Comparison of ENCODE assay signal across 1 cellular context in genomic region chr22:50628543-50629134, GRCh38.
TF ChIP-seq lines count a peak whose summit lies in the region.

No MANE protein-coding gene starts in this region.

TF ChIP-seq in HepG2, 621 proteins besides CTCF, POLR2A, EP300 and RAD21 (continued from another document and continues in another):
- TF ChIP-seq ARID5B (CRISPR knock-in tag; IDR thresholded peaks at IDR 0.05) (no peak), ZNF672 (CRISPR knock-in tag; IDR thresholded peaks at IDR 0.05) (no peak), MTF1 (CRISPR knock-in tag; IDR thresholded peaks at IDR 0.05) (no peak), ZNF224 (CRISPR knock-in tag; IDR thresholded peaks at IDR 0.05) (no peak), FOXC1 (CRISPR knock-in tag; IDR thresholded peaks at IDR 0.05; ENCODE audit: borderline replicate concordance) (no peak), FOSL2 (CRISPR knock-in tag; IDR thresholded peaks at IDR 0.05) (0 out of 2 replicates have a peak, but pooled peaks have one; percentile 2), ZNF296 (CRISPR knock-in tag; conservative IDR thresholded peaks at IDR 0.05) (no peak), ZNF761 (CRISPR knock-in tag; conservative IDR thresholded peaks at IDR 0.05) (no peak), ATF1 (CRISPR knock-in tag; IDR thresholded peaks at IDR 0.05) (no peak), KLF13 (CRISPR knock-in tag; IDR thresholded peaks at IDR 0.05) (no peak), NFRKB (IDR thresholded peaks at IDR 0.05) (no peak), NR1H2 (CRISPR knock-in tag; IDR thresholded peaks at IDR 0.05; ENCODE audit: borderline replicate concordance, low read depth) (no peak), ZFP37 (CRISPR knock-in tag; IDR thresholded peaks at IDR 0.05; ENCODE audit: borderline replicate concordance) (no peak), ZNF33B (CRISPR knock-in tag; IDR thresholded peaks at IDR 0.05) (no peak), MEIS1 (CRISPR knock-in tag; IDR thresholded peaks at IDR 0.05; ENCODE audit: borderline replicate concordance) (0 out of 2 replicates have a peak, but pooled peaks have one; percentile 37), ZNF33A (CRISPR knock-in tag; IDR thresholded peaks at IDR 0.05; ENCODE audit: borderline replicate concordance) (no peak), ZSCAN12 (CRISPR knock-in tag; IDR thresholded peaks at IDR 0.05) (no peak), HNF4G (IDR thresholded peaks at IDR 0.05; ENCODE audit: borderline replicate concordance, low read depth, low read length) (no peak), HNF4G (CRISPR knock-in tag; IDR thresholded peaks at IDR 0.05; ENCODE audit: borderline replicate concordance, low read depth) (no peak), JARID2 (CRISPR knock-in tag; IDR thresholded peaks at IDR 0.05; ENCODE audit: insufficient replicate concordance) (no peak), PRPF4 (IDR thresholded peaks at IDR 0.05; ENCODE audit: low read depth, low read length, poor library complexity, severe bottlenecking) (no peak), ZNF629 (CRISPR knock-in tag; conservative IDR thresholded peaks at IDR 0.05) (no peak), HBP1 (CRISPR knock-in tag; IDR thresholded peaks at IDR 0.05; ENCODE audit: low read depth) (no peak), TMF1 (CRISPR knock-in tag; IDR thresholded peaks at IDR 0.05; ENCODE audit: low read depth) (0 out of 2 replicates have a peak, but pooled peaks have one; percentile 38), KAT7 (CRISPR knock-in tag; IDR thresholded peaks at IDR 0.05; ENCODE audit: borderline replicate concordance) (0 out of 2 replicates have a peak, but pooled peaks have one; percentile 7), ZNF326 (CRISPR knock-in tag; IDR thresholded peaks at IDR 0.05; ENCODE audit: borderline replicate concordance) (no peak), ZNF747 (CRISPR knock-in tag; IDR thresholded peaks at IDR 0.05; ENCODE audit: borderline replicate concordance) (no peak), RNF2 (conservative IDR thresholded peaks at IDR 0.05; ENCODE audit: low read depth) (no peak; the same call in 1 of the 2 replicates), NR3C1 (CRISPR knock-in tag; IDR thresholded peaks at IDR 0.05) (no peak), ZNF543 (CRISPR knock-in tag; IDR thresholded peaks at IDR 0.05) (no peak)
- TF ChIP-seq, protein P1, sequence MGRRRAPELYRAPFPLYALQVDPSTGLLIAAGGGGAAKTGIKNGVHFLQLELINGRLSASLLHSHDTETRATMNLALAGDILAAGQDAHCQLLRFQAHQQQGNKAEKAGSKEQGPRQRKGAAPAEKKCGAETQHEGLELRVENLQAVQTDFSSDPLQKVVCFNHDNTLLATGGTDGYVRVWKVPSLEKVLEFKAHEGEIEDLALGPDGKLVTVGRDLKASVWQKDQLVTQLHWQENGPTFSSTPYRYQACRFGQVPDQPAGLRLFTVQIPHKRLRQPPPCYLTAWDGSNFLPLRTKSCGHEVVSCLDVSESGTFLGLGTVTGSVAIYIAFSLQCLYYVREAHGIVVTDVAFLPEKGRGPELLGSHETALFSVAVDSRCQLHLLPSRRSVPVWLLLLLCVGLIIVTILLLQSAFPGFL (CRISPR knock-in tag; IDR thresholded peaks at IDR 0.05): no peak
- TF ChIP-seq, protein P2, sequence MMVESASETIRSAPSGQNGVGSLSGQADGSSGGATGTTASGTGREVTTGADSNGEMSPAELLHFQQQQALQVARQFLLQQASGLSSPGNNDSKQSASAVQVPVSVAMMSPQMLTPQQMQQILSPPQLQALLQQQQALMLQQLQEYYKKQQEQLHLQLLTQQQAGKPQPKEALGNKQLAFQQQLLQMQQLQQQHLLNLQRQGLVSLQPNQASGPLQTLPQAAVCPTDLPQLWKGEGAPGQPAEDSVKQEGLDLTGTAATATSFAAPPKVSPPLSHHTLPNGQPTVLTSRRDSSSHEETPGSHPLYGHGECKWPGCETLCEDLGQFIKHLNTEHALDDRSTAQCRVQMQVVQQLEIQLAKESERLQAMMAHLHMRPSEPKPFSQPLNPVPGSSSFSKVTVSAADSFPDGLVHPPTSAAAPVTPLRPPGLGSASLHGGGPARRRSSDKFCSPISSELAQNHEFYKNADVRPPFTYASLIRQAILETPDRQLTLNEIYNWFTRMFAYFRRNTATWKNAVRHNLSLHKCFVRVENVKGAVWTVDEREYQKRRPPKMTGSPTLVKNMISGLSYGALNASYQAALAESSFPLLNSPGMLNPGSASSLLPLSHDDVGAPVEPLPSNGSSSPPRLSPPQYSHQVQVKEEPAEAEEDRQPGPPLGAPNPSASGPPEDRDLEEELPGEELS (CRISPR knock-in tag; IDR thresholded peaks at IDR 0.05): no peak
- TF ChIP-seq, protein P3, sequence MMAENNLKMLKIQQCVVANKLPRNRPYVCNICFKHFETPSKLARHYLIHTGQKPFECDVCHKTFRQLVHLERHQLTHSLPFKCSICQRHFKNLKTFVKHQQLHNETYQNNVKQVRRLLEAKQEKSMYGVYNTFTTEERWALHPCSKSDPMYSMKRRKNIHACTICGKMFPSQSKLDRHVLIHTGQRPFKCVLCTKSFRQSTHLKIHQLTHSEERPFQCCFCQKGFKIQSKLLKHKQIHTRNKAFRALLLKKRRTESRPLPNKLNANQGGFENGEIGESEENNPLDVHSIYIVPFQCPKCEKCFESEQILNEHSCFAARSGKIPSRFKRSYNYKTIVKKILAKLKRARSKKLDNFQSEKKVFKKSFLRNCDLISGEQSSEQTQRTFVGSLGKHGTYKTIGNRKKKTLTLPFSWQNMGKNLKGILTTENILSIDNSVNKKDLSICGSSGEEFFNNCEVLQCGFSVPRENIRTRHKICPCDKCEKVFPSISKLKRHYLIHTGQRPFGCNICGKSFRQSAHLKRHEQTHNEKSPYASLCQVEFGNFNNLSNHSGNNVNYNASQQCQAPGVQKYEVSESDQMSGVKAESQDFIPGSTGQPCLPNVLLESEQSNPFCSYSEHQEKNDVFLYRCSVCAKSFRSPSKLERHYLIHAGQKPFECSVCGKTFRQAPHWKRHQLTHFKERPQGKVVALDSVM (CRISPR knock-in tag; IDR thresholded peaks at IDR 0.05): no peak
- TF ChIP-seq, protein P4, sequence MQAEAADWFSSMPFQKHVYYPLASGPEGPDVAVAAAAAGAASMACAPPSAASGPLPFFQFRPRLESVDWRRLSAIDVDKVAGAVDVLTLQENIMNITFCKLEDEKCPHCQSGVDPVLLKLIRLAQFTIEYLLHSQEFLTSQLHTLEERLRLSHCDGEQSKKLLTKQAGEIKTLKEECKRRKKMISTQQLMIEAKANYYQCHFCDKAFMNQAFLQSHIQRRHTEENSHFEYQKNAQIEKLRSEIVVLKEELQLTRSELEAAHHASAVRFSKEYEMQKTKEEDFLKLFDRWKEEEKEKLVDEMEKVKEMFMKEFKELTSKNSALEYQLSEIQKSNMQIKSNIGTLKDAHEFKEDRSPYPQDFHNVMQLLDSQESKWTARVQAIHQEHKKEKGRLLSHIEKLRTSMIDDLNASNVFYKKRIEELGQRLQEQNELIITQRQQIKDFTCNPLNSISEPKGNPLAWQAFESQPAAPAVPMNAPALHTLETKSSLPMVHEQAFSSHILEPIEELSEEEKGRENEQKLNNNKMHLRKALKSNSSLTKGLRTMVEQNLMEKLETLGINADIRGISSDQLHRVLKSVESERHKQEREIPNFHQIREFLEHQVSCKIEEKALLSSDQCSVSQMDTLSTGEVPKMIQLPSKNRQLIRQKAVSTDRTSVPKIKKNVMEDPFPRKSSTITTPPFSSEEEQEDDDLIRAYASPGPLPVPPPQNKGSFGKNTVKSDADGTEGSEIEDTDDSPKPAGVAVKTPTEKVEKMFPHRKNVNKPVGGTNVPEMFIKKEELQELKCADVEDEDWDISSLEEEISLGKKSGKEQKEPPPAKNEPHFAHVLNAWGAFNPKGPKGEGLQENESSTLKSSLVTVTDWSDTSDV (CRISPR knock-in tag; IDR thresholded peaks at IDR 0.05): no peak
- TF ChIP-seq, protein P5, sequence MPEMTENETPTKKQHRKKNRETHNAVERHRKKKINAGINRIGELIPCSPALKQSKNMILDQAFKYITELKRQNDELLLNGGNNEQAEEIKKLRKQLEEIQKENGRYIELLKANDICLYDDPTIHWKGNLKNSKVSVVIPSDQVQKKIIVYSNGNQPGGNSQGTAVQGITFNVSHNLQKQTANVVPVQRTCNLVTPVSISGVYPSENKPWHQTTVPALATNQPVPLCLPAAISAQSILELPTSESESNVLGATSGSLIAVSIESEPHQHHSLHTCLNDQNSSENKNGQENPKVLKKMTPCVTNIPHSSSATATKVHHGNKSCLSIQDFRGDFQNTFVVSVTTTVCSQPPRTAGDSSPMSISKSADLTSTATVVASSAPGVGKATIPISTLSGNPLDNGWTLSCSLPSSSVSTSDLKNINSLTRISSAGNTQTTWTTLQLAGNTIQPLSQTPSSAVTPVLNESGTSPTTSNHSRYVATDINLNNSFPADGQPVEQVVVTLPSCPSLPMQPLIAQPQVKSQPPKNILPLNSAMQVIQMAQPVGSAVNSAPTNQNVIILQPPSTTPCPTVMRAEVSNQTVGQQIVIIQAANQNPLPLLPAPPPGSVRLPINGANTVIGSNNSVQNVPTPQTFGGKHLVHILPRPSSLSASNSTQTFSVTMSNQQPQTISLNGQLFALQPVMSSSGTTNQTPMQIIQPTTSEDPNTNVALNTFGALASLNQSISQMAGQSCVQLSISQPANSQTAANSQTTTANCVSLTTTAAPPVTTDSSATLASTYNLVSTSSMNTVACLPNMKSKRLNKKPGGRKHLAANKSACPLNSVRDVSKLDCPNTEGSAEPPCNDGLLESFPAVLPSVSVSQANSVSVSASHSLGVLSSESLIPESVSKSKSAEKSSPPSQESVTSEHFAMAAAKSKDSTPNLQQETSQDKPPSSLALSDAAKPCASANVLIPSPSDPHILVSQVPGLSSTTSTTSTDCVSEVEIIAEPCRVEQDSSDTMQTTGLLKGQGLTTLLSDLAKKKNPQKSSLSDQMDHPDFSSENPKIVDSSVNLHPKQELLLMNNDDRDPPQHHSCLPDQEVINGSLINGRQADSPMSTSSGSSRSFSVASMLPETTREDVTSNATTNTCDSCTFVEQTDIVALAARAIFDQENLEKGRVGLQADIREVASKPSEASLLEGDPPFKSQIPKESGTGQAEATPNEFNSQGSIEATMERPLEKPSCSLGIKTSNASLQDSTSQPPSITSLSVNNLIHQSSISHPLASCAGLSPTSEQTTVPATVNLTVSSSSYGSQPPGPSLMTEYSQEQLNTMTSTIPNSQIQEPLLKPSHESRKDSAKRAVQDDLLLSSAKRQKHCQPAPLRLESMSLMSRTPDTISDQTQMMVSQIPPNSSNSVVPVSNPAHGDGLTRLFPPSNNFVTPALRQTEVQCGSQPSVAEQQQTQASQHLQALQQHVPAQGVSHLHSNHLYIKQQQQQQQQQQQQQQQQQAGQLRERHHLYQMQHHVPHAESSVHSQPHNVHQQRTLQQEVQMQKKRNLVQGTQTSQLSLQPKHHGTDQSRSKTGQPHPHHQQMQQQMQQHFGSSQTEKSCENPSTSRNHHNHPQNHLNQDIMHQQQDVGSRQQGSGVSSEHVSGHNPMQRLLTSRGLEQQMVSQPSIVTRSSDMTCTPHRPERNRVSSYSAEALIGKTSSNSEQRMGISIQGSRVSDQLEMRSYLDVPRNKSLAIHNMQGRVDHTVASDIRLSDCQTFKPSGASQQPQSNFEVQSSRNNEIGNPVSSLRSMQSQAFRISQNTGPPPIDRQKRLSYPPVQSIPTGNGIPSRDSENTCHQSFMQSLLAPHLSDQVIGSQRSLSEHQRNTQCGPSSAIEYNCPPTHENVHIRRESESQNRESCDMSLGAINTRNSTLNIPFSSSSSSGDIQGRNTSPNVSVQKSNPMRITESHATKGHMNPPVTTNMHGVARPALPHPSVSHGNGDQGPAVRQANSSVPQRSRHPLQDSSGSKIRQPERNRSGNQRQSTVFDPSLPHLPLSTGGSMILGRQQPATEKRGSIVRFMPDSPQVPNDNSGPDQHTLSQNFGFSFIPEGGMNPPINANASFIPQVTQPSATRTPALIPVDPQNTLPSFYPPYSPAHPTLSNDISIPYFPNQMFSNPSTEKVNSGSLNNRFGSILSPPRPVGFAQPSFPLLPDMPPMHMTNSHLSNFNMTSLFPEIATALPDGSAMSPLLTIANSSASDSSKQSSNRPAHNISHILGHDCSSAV (CRISPR knock-in tag; IDR thresholded peaks at IDR 0.05; ENCODE audit: borderline replicate concordance): no peak
- TF ChIP-seq, protein P6, sequence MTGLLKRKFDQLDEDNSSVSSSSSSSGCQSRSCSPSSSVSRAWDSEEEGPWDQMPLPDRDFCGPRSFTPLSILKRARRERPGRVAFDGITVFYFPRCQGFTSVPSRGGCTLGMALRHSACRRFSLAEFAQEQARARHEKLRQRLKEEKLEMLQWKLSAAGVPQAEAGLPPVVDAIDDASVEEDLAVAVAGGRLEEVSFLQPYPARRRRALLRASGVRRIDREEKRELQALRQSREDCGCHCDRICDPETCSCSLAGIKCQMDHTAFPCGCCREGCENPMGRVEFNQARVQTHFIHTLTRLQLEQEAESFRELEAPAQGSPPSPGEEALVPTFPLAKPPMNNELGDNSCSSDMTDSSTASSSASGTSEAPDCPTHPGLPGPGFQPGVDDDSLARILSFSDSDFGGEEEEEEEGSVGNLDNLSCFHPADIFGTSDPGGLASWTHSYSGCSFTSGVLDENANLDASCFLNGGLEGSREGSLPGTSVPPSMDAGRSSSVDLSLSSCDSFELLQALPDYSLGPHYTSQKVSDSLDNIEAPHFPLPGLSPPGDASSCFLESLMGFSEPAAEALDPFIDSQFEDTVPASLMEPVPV (CRISPR knock-in tag; IDR thresholded peaks at IDR 0.05): no peak
